8 cellular contexts compared by ENCODE assay signal in the genomic region with DNA sequence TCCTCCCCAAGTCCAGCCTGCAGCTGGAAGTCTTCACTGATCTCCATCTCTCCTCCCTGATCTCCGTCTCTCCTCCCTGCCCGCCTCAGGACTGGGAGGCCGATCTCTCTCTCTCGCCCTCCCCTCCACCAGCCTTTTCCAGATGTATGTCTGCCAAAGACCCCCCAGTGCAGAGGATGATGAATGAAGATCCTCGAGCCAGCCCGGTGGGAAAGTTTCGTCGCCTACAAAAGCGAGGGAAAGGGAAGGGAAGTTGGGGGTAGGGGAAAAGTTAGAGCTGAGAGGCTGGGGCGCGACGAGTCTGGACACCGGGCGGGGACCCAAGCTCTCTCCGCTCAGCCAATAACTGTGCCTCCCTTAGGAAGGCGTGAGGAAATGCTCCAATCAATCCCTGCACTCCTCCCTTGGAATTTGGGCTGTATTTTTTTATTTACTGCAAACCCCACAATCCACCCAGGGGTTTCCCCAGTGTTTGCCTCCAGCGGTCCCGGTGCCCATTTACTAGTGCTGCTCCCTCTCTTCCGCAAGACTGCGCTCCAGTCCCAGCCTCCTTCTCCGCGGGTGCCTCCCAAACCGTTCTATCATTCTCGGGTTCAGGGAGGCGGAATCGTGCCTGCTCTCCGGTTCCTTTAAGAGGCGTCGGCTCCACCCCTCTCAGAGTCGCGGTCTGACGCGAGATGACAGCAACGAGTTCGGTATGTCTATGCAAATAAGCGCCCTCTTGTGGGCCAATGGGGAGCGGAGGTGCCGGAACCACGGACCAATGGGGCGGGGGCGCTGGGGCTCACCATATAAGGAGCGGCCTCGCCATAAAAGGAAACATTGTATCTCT. TPM values are rescaled to one million over a fixed set of nuclear protein-coding genes. Genes with fewer than 3 reads are reported as not detected.
DNase-seq lines count a peak whose midpoint lies in the region; ATAC-seq, FAIRE-seq and TF ChIP-seq lines count a peak whose summit lies in the region.

Gene SRF, plus strand, starts transcription at position 818 of the 832 bp plus-strand sequence. CDS start 388 bp downstream, outside the sequence.

- H3K36me3 ChIP-seq in brain microvascular endothelial cell (replicated peaks), result peaks cover 10% of the 10 kb centered on the region
- H3K36me3 ChIP-seq in iPS DF 6.9 (ENCODE audit: control insufficient read depth, insufficient read depth, low read length), result peaks cover 3% of the 10 kb centered on the region; the same call in 1 of the 2 replicates
- peaks cover 0 to 4% of the 10 kb centered on the region in 2 donors for H3K36me3 ChIP-seq in gastrocnemius medialis

- in situ Hi-C loops in brain microvascular endothelial cell (cut with HindIII; ENCODE audit: low pct_ligation_motif_present, low sequenced_read_pairs) (no loop called here), gastrocnemius medialis (cut with MboI; ENCODE audit: low sequenced_read_pairs in 4 of 4) (no loop called here)

- intact Hi-C loops in gastrocnemius medialis (cut with DNase I; ENCODE audit: low total_unique reads), result loop anchor here (1.0 to 10.0 kb wide), 9 partner anchors 111 to 1436 kb away; partner anchors contain the start of genes ABCC10, BICRAL, KLC4 and KLHDC3

- H3K27me3 ChIP-seq in brain microvascular endothelial cell (replicated peaks), result no peaks in the 10 kb centered on the region
- H3K27me3 ChIP-seq in iPS DF 6.9 (ENCODE audit: control insufficient read depth, insufficient read depth, low read length), result no peaks in the 10 kb centered on the region
- no peaks in the 10 kb centered on the region for H3K27me3 ChIP-seq in gastrocnemius medialis

- H3K4me3 ChIP-seq in brain microvascular endothelial cell (ENCODE audit: low read depth, low read length) (peak within 1 kb of the TSS; percentile 96), iPS DF 6.9 (ENCODE audit: low read length) (peak within 1 kb of the TSS; percentile 96), gastrocnemius medialis (peak within 1 kb of the TSS; percentile 86 to 96 (median 92))

- FAIRE-seq in TTC549 (lab: Jason Lieb, UNC), result peak; percentile 80

- DNase-seq in activated gamma-delta T cell treated with Interleukin-2 at 50 U/mL for 16 hours (peak; percentile 99), activated gamma-delta T cell (lab: John Stamatoyannopoulos, UW) (no peak), NCI-H2107 treated with DMSO at 0.1 percent for 48 hours (lab: John Stamatoyannopoulos, UW; ENCODE audit: unreplicated experiment) (peak; percentile 91), brain microvascular endothelial cell (peak; percentile 100), iPS DF 6.9 (ENCODE audit: low read depth, low spot score) (peak; percentile 98), gastrocnemius medialis (peak; percentile 100)

- TF ChIP-seq CTCF in brain microvascular endothelial cell (IDR thresholded peaks at IDR 0.05; ENCODE audit: low read depth, low read length, missing control alignments), result no peak
- peak in 1 of 5 experiments; percentile 46 for TF ChIP-seq CTCF in gastrocnemius medialis (IDR thresholded peaks at IDR 0.05 in 4 of 5, conservative IDR thresholded peaks at IDR 0.05 in 1 of 5)

- no peaks in the 10 kb centered on the region for H3K9me3 ChIP-seq in iPS DF 6.9 (ENCODE audit: control insufficient read depth, insufficient read depth, low read length)
- no peaks in the 10 kb centered on the region for H3K9me3 ChIP-seq in gastrocnemius medialis

- no CpG with 5 or more reads among the region's 43 CpGs for WGBS in iPS DF 6.9 (ENCODE audit: insufficient coverage, insufficient read length)

- peak within 1 kb of the TSS; percentile 88 for H3K27ac ChIP-seq in brain microvascular endothelial cell
- no peak within 1 kb of the TSS for H3K27ac ChIP-seq in iPS DF 6.9 (ENCODE audit: low read length)
- H3K27ac ChIP-seq in gastrocnemius medialis, result peak within 1 kb of the TSS; percentile 89 to 98 (median 92)

- H3K4me1 ChIP-seq in iPS DF 6.9 (ENCODE audit: control insufficient read depth, insufficient read depth, low read length), result peaks cover 4% of the 10 kb centered on the region
- H3K4me1 ChIP-seq in gastrocnemius medialis, result peaks cover 26 to 34% of the 10 kb centered on the region in 2 donors

- ATAC-seq in HG03064 (IDR thresholded peaks at IDR 0.05; ENCODE audit: low read depth, unreplicated experiment), result peak; percentile 55
- peak; percentile 73 to 79 for ATAC-seq in gastrocnemius medialis

- no peak for TF ChIP-seq POLR2A in gastrocnemius medialis (IDR thresholded peaks at IDR 0.05)

RNA-seq across cellular contexts. Expression of gene SRF, which starts in this region (rescaled TPM):
- total RNA-seq in gastrocnemius medialis, result 10 to 100 TPM; 35.2 to 54.7 (median 44.9) TPM
